Comparison of ENCODE assay signal across 8 cellular contexts in genomic region chr5:80961376-80962281, GRCh38. TPM values are rescaled to one million over a fixed set of nuclear protein-coding genes. Genes with fewer than 3 reads are reported as not detected.
A peak's percentile ranks its signal among the peaks of the same experiment; 100 is the strongest.
DNase-seq lines count a peak whose midpoint lies in the region; ATAC-seq and TF ChIP-seq lines count a peak whose summit lies in the region.

No MANE protein-coding gene starts in this region.

- H3K36me3 ChIP-seq in skeletal muscle satellite cell (ENCODE audit: insufficient read depth, low read length) = no peaks in the 10 kb centered on the region

- peak; percentile 38 for DNase-seq in HT1080 (ENCODE audit: low read depth)
- DNase-seq in activated T-cell treated with anti-CD3 and anti-CD28 coated beads, Interleukin-2, amount 50 U/mL, for 48 hours = peak; percentile 55 to 65
- DNase-seq in right cardiac atrium = peak in 1 of 3 donors; percentile 51
- DNase-seq in COLO668 (lab: John Stamatoyannopoulos, UW; ENCODE audit: unreplicated experiment) = no peak
- no peak for DNase-seq in mucosa of gallbladder (ENCODE audit: low spot score)
- DNase-seq in GM20000 (ENCODE audit: low spot score) = no peak

- ATAC-seq in right cardiac atrium (peak; percentile 20 to 54), HG03039 (IDR thresholded peaks at IDR 0.05; ENCODE audit: unreplicated experiment) (no peak)

- H3K4me3 ChIP-seq in right cardiac atrium (ENCODE audit: low read length) (peak overlapping the region; percentile 66), skeletal muscle satellite cell (ENCODE audit: low read length) (peak overlapping the region; percentile 71)

- H3K9me3 ChIP-seq in right cardiac atrium (ENCODE audit: control insufficient read depth, low read length) (no peaks in the 10 kb centered on the region), skeletal muscle satellite cell (replicated peaks; ENCODE audit: low read length) (no peaks in the 10 kb centered on the region)

- H3K9ac ChIP-seq in skeletal muscle satellite cell (ENCODE audit: low read depth, low read length) = no peak overlapping the region

- intact Hi-C loops in right cardiac atrium (cut with DNase I) = no loop called here

- 31% methylated on average over 18 of the region's 18 CpGs for WGBS in right cardiac atrium

- H3K27me3 ChIP-seq in right cardiac atrium (ENCODE audit: control insufficient read depth, insufficient read depth) (no peaks in the 10 kb centered on the region), skeletal muscle satellite cell (ENCODE audit: control insufficient read depth, insufficient read depth, low read length) (peaks cover 48% of the 10 kb centered on the region)

- no peak overlapping the region for H3K27ac ChIP-seq in right cardiac atrium (ENCODE audit: low read length)

- no peak for TF ChIP-seq CTCF in GM20000 (IDR thresholded peaks at IDR 0.05; ENCODE audit: extremely low read depth, missing control alignments)

- peak overlapping the region; percentile 91 for H3K4me2 ChIP-seq in skeletal muscle satellite cell (ENCODE audit: low read length)

- H3K4me1 ChIP-seq in right cardiac atrium (ENCODE audit: control insufficient read depth, insufficient read depth, low read length) (peaks cover 4% of the 10 kb centered on the region), skeletal muscle satellite cell (ENCODE audit: control insufficient read depth, insufficient read depth, low read length) (peaks cover 29% of the 10 kb centered on the region)

RNA-seq across cellular contexts. Expression of gene RASGRF2, which starts 1.5 kb away (rescaled TPM):
- 6.4 and 6.6 TPM in 2 replicates for total RNA-seq in HT1080 (2014; rRNA removed; shearing (Covaris generic))
- polyA plus RNA-seq in HT1080 (2015; cell fraction: cytosol; rRNA removed) = 4.7 and 5.7 TPM in 2 replicates
- polyA plus RNA-seq in HT1080 (2015; cell fraction: nucleus; rRNA removed) = 6.0 and 7.5 TPM in 2 replicates
- total RNA-seq in right cardiac atrium (1 to 10 TPM; 3.0 to 5.0 (median 4.3) TPM), mucosa of gallbladder (4.3 TPM)
- 2.7 TPM for polyA plus RNA-seq in right cardiac atrium
- total RNA-seq in skeletal muscle satellite cell (2012; rRNA removed) = not detected in 2 replicates

Comparison
In these comparisons a context has a peak if more than half of its experiments do, and no peak if none do; other contexts are left out.
1. DNase-seq: peak in HT1080 (single experiment) and activated T-cell treated with anti-CD3 and anti-CD28 coated beads, Interleukin-2, amount 50 U/mL, for 48 hours (2 of 2); none in COLO668 (single experiment), mucosa of gallbladder (single experiment) and GM20000 (single experiment).